In the genomic region with DNA sequence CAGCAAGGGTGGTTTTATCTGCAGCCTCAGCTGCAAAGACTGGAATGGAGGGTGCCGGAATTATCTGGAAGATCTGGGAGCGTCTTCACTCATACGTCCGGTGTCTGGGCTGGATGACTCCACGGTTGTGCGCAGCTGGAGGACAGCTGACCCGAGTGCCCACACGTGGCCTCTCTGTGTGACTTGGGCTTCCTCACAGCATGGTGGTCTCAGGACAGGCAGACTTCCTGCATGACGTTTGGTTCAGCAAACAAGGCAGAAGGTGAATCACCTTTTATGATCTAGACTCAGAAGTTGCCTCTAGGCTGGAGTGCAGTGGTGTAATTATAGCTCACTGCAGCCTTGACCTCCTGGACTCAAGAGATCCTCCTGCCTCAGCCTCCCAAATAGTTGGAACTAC, we compare ENCODE assay signal across 2 cellular contexts.
TF ChIP-seq lines count a peak whose summit lies in the region.

No MANE protein-coding gene starts in this region.

TF ChIP-seq in K562, 482 proteins besides CTCF, POLR2A, EP300 and RAD21:
- TF ChIP-seq CBFA2T2 (conservative IDR thresholded peaks at IDR 0.05) (0 out of 2 replicates have a peak, but pooled peaks have one; percentile 10), CBFA2T3 (IDR thresholded peaks at IDR 0.05) (peak; percentile 33; the same call in 1 of the 2 replicates)
- TF ChIP-seq, protein P1, sequence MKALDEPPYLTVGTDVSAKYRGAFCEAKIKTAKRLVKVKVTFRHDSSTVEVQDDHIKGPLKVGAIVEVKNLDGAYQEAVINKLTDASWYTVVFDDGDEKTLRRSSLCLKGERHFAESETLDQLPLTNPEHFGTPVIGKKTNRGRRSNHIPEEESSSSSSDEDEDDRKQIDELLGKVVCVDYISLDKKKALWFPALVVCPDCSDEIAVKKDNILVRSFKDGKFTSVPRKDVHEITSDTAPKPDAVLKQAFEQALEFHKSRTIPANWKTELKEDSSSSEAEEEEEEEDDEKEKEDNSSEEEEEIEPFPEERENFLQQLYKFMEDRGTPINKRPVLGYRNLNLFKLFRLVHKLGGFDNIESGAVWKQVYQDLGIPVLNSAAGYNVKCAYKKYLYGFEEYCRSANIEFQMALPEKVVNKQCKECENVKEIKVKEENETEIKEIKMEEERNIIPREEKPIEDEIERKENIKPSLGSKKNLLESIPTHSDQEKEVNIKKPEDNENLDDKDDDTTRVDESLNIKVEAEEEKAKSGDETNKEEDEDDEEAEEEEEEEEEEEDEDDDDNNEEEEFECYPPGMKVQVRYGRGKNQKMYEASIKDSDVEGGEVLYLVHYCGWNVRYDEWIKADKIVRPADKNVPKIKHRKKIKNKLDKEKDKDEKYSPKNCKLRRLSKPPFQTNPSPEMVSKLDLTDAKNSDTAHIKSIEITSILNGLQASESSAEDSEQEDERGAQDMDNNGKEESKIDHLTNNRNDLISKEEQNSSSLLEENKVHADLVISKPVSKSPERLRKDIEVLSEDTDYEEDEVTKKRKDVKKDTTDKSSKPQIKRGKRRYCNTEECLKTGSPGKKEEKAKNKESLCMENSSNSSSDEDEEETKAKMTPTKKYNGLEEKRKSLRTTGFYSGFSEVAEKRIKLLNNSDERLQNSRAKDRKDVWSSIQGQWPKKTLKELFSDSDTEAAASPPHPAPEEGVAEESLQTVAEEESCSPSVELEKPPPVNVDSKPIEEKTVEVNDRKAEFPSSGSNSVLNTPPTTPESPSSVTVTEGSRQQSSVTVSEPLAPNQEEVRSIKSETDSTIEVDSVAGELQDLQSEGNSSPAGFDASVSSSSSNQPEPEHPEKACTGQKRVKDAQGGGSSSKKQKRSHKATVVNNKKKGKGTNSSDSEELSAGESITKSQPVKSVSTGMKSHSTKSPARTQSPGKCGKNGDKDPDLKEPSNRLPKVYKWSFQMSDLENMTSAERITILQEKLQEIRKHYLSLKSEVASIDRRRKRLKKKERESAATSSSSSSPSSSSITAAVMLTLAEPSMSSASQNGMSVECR (CRISPR knock-in tag; IDR thresholded peaks at IDR 0.05), result no peak

TF ChIP-seq in HEK293T, 16 proteins besides CTCF, POLR2A, EP300 and RAD21:
- TF ChIP-seq LEF1 (IDR thresholded peaks at IDR 0.05; ENCODE audit: borderline replicate concordance) (no peak), BHLHE40 (IDR thresholded peaks at IDR 0.05; ENCODE audit: borderline replicate concordance) (no peak), TARDBP (IDR thresholded peaks at IDR 0.05) (no peak), SUZ12 (IDR thresholded peaks at IDR 0.05) (no peak), SP1 (IDR thresholded peaks at IDR 0.05) (no peak), CTBP1 (IDR thresholded peaks at IDR 0.05; ENCODE audit: borderline replicate concordance) (no peak), FOXA1 (IDR thresholded peaks at IDR 0.05) (no peak), ZNF384 (IDR thresholded peaks at IDR 0.05) (no peak), HDGF (IDR thresholded peaks at IDR 0.05; ENCODE audit: borderline replicate concordance) (no peak), L3MBTL2 (conservative IDR thresholded peaks at IDR 0.05) (no peak)
- TF ChIP-seq, protein P2, sequence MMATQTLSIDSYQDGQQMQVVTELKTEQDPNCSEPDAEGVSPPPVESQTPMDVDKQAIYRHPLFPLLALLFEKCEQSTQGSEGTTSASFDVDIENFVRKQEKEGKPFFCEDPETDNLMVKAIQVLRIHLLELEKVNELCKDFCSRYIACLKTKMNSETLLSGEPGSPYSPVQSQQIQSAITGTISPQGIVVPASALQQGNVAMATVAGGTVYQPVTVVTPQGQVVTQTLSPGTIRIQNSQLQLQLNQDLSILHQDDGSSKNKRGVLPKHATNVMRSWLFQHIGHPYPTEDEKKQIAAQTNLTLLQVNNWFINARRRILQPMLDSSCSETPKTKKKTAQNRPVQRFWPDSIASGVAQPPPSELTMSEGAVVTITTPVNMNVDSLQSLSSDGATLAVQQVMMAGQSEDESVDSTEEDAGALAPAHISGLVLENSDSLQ (IDR thresholded peaks at IDR 0.05), result no peak
